2 cellular contexts compared by ENCODE assay signal in the genomic region with DNA sequence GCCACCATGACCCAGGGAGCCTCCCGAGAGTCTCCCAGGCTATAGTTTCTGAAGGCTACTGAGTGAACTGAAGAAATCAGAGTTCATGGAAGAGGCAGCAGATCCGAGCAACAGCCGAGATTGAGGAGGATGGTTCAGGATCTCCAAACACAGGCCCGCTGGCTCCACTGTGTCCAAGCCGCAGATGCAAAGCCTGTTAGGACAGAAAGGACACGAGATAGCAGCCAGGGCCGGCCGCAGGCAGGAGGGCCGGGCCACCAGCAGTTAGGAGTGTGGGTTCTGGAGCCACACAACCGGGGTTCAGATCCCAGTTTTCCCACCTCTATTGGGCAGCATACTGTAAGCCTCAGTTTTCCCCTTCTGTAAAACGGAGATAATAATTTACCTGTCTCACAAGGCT.
A peak's percentile ranks its signal among the peaks of the same experiment; 100 is the strongest.
TF ChIP-seq lines count a peak whose summit lies in the region.

No MANE protein-coding gene starts in this region.

TF ChIP-seq in GM12891, 5 proteins besides CTCF, POLR2A, EP300 and RAD21 (continued from another document):
- peak; percentile 34; the same call in 1 of the 2 replicates for TF ChIP-seq POLR2AphosphoS5 (IDR thresholded peaks at IDR 0.05; ENCODE audit: low read depth, low read length)
TF ChIP-seq in GM12891: peak in this region for 1.

TF ChIP-seq in HepG2, 621 proteins besides CTCF, POLR2A, EP300 and RAD21 (continued from another document and continues in another):
- TF ChIP-seq GLMP (CRISPR knock-in tag; IDR thresholded peaks at IDR 0.05; ENCODE audit: borderline replicate concordance) (no peak), STAG1 (CRISPR knock-in tag; IDR thresholded peaks at IDR 0.05) (no peak), ZNF891 (CRISPR knock-in tag; IDR thresholded peaks at IDR 0.05) (peak; percentile 75; the same call in 1 of the 2 replicates), REL (CRISPR knock-in tag; conservative IDR thresholded peaks at IDR 0.05) (no peak), ARNT2 (CRISPR knock-in tag; IDR thresholded peaks at IDR 0.05; ENCODE audit: low read depth) (no peak), FIP1L1 (IDR thresholded peaks at IDR 0.05; ENCODE audit: borderline replicate concordance, insufficient read depth, low read depth, low read length) (0 out of 2 replicates have a peak, but pooled peaks have one; percentile 11), ZC3H4 (CRISPR knock-in tag; IDR thresholded peaks at IDR 0.05; ENCODE audit: borderline replicate concordance) (no peak), ZFX (CRISPR knock-in tag; IDR thresholded peaks at IDR 0.05; ENCODE audit: low read depth) (no peak), JDP2 (CRISPR knock-in tag; IDR thresholded peaks at IDR 0.05; ENCODE audit: borderline replicate concordance) (no peak), RXRA (CRISPR knock-in tag; IDR thresholded peaks at IDR 0.05) (no peak), JARID2 (CRISPR knock-in tag; IDR thresholded peaks at IDR 0.05; ENCODE audit: insufficient replicate concordance) (no peak), GABPB1 (CRISPR knock-in tag; IDR thresholded peaks at IDR 0.05) (no peak), FOSL2 (CRISPR knock-in tag; IDR thresholded peaks at IDR 0.05) (no peak), CENPX (CRISPR knock-in tag; IDR thresholded peaks at IDR 0.05) (no peak), SAP130 (CRISPR knock-in tag; IDR thresholded peaks at IDR 0.05; ENCODE audit: low read depth) (no peak), ZNF766 (CRISPR knock-in tag; IDR thresholded peaks at IDR 0.05; ENCODE audit: borderline replicate concordance) (0 out of 2 replicates have a peak, but pooled peaks have one; percentile 34), PHF21A (CRISPR knock-in tag; IDR thresholded peaks at IDR 0.05) (0 out of 2 replicates have a peak, but pooled peaks have one; percentile 9), ZNF564 (CRISPR knock-in tag; IDR thresholded peaks at IDR 0.05) (no peak), SNAI1 (CRISPR knock-in tag; IDR thresholded peaks at IDR 0.05; ENCODE audit: borderline replicate concordance) (no peak), NCOA1 (CRISPR knock-in tag; IDR thresholded peaks at IDR 0.05) (no peak), ZNF296 (CRISPR knock-in tag; conservative IDR thresholded peaks at IDR 0.05) (no peak), ZNF121 (CRISPR knock-in tag; IDR thresholded peaks at IDR 0.05) (no peak), ZNF75D (CRISPR knock-in tag; IDR thresholded peaks at IDR 0.05; ENCODE audit: borderline replicate concordance) (no peak), GTF2F1 (IDR thresholded peaks at IDR 0.05; ENCODE audit: low read length) (no peak), IRX3 (CRISPR knock-in tag; IDR thresholded peaks at IDR 0.05; ENCODE audit: borderline replicate concordance, low read depth) (no peak), ARHGAP35 (CRISPR knock-in tag; IDR thresholded peaks at IDR 0.05; ENCODE audit: borderline replicate concordance) (no peak), ZNF101 (CRISPR knock-in tag; IDR thresholded peaks at IDR 0.05; ENCODE audit: borderline replicate concordance, low read depth) (no peak), ATM (IDR thresholded peaks at IDR 0.05; ENCODE audit: borderline replicate concordance) (no peak), ZNF34 (CRISPR knock-in tag; IDR thresholded peaks at IDR 0.05; ENCODE audit: borderline replicate concordance) (no peak), ZNF557 (CRISPR knock-in tag; IDR thresholded peaks at IDR 0.05) (no peak), ESRRA (CRISPR knock-in tag; IDR thresholded peaks at IDR 0.05; ENCODE audit: low read depth) (no peak), EEA1 (CRISPR knock-in tag; IDR thresholded peaks at IDR 0.05; ENCODE audit: borderline replicate concordance) (no peak), ZNF224 (CRISPR knock-in tag; IDR thresholded peaks at IDR 0.05) (peak; percentile 57; the same call in 1 of the 2 replicates), HMG20B (CRISPR knock-in tag; conservative IDR thresholded peaks at IDR 0.05) (no peak), ZNF18 (CRISPR knock-in tag; IDR thresholded peaks at IDR 0.05; ENCODE audit: insufficient replicate concordance) (no peak), TCF12 (IDR thresholded peaks at IDR 0.05) (no peak), TCF12 (CRISPR knock-in tag; IDR thresholded peaks at IDR 0.05) (no peak), ARID2 (CRISPR knock-in tag; IDR thresholded peaks at IDR 0.05; ENCODE audit: borderline replicate concordance) (no peak), HNF1A (IDR thresholded peaks at IDR 0.05; ENCODE audit: low read depth) (no peak), HNF1A (CRISPR knock-in tag; IDR thresholded peaks at IDR 0.05; ENCODE audit: borderline replicate concordance) (no peak), ZNF543 (CRISPR knock-in tag; IDR thresholded peaks at IDR 0.05) (no peak), ZNF629 (CRISPR knock-in tag; conservative IDR thresholded peaks at IDR 0.05) (peak; percentile 71)
- TF ChIP-seq, protein P1, sequence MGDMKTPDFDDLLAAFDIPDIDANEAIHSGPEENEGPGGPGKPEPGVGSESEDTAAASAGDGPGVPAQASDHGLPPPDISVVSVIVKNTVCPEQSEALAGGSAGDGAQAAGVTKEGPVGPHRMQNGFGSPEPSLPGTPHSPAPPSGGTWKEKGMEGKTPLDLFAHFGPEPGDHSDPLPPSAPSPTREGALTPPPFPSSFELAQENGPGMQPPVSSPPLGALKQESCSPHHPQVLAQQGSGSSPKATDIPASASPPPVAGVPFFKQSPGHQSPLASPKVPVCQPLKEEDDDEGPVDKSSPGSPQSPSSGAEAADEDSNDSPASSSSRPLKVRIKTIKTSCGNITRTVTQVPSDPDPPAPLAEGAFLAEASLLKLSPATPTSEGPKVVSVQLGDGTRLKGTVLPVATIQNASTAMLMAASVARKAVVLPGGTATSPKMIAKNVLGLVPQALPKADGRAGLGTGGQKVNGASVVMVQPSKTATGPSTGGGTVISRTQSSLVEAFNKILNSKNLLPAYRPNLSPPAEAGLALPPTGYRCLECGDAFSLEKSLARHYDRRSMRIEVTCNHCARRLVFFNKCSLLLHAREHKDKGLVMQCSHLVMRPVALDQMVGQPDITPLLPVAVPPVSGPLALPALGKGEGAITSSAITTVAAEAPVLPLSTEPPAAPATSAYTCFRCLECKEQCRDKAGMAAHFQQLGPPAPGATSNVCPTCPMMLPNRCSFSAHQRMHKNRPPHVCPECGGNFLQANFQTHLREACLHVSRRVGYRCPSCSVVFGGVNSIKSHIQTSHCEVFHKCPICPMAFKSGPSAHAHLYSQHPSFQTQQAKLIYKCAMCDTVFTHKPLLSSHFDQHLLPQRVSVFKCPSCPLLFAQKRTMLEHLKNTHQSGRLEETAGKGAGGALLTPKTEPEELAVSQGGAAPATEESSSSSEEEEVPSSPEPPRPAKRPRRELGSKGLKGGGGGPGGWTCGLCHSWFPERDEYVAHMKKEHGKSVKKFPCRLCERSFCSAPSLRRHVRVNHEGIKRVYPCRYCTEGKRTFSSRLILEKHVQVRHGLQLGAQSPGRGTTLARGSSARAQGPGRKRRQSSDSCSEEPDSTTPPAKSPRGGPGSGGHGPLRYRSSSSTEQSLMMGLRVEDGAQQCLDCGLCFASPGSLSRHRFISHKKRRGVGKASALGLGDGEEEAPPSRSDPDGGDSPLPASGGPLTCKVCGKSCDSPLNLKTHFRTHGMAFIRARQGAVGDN (CRISPR knock-in tag; IDR thresholded peaks at IDR 0.05): no peak
- TF ChIP-seq, protein P2, sequence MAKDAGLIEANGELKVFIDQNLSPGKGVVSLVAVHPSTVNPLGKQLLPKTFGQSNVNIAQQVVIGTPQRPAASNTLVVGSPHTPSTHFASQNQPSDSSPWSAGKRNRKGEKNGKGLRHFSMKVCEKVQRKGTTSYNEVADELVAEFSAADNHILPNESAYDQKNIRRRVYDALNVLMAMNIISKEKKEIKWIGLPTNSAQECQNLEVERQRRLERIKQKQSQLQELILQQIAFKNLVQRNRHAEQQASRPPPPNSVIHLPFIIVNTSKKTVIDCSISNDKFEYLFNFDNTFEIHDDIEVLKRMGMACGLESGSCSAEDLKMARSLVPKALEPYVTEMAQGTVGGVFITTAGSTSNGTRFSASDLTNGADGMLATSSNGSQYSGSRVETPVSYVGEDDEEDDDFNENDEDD (CRISPR knock-in tag; IDR thresholded peaks at IDR 0.05; ENCODE audit: borderline replicate concordance): no peak
- TF ChIP-seq, protein P3, sequence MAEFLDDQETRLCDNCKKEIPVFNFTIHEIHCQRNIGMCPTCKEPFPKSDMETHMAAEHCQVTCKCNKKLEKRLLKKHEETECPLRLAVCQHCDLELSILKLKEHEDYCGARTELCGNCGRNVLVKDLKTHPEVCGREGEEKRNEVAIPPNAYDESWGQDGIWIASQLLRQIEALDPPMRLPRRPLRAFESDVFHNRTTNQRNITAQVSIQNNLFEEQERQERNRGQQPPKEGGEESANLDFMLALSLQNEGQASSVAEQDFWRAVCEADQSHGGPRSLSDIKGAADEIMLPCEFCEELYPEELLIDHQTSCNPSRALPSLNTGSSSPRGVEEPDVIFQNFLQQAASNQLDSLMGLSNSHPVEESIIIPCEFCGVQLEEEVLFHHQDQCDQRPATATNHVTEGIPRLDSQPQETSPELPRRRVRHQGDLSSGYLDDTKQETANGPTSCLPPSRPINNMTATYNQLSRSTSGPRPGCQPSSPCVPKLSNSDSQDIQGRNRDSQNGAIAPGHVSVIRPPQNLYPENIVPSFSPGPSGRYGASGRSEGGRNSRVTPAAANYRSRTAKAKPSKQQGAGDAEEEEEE (CRISPR knock-in tag; IDR thresholded peaks at IDR 0.05; ENCODE audit: borderline replicate concordance): no peak
- TF ChIP-seq, protein P4, sequence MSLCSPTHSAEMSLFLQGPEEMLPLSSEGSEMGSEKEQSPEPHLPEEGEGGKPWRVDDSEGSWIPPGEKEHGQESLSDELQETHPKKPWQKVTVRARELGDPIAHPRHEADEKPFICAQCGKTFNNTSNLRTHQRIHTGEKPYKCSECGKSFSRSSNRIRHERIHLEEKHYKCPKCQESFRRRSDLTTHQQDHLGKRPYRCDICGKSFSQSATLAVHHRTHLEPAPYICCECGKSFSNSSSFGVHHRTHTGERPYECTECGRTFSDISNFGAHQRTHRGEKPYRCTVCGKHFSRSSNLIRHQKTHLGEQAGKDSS (CRISPR knock-in tag; IDR thresholded peaks at IDR 0.05; ENCODE audit: borderline replicate concordance, low read depth): no peak
